9 cellular contexts compared by ENCODE assay signal in the genomic region with DNA sequence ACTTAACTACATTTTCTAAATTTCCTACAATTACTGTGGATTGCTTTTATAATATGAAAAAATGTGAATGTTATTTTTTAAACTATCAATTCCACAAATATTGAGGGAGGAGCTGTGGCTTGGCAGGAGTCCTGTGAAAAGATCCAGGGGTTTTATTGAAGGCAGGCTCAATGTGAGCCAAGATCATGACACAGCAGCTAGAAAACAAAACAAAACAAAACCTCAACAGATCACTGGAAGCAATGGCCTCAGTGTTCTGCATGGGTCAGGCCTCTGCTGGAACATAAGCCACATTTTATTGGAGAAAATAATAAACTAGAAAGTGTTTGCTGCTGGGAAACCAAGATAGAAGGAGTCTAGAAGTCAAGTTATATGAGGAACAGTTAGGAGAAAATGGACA. TPM values are rescaled to one million over a fixed set of nuclear protein-coding genes. Genes with fewer than 3 reads are reported as not detected.
A peak's percentile ranks its signal among the peaks of the same experiment; 100 is the strongest.
DNase-seq lines count a peak whose midpoint lies in the region; ATAC-seq and TF ChIP-seq lines count a peak whose summit lies in the region.
"Had no signal": no experiment of that assay in that cellular context is flagged by ENCODE, and none has a peak within 500 bp of the region (broad histone marks: within the 10 kb centered on the region; RNA-seq: fewer than 3 reads in every experiment).

No MANE protein-coding gene starts in this region.

- H3K4me1 ChIP-seq in mucosa of descending colon (ENCODE audit: low read depth): no peaks in the 10 kb centered on the region
- peaks cover 4 to 37% (median 14%) of the 10 kb centered on the region in 4 donors for H3K4me1 ChIP-seq in tibial nerve

- H3K27ac ChIP-seq in tibial nerve: peak overlapping the region in 3 of 4 donors; percentile 17 to 75 (median 62)

- TF ChIP-seq EP300 in tibial nerve (IDR thresholded peaks at IDR 0.05): peak; percentile 34 to 73

- ATAC-seq in mucosa of descending colon: peak; percentile 36
- ATAC-seq in GM21717 (IDR thresholded peaks at IDR 0.05; ENCODE audit: unreplicated experiment): no peak
- ATAC-seq in HG03139 (IDR thresholded peaks at IDR 0.05; ENCODE audit: unreplicated experiment): no peak

- H3K36me3 ChIP-seq in mucosa of descending colon (ENCODE audit: low read depth) (no peaks in the 10 kb centered on the region), tibial nerve (no peaks in the 10 kb centered on the region)

- DNase-seq in OCI-M1 (lab: John Stamatoyannopoulos, UW) (peak; percentile 33), fibroblast of pulmonary artery (ENCODE audit: low read depth) (peak; percentile 41), mucosa of descending colon (peak in 1 of 3 donors; percentile 25), tibial nerve (ENCODE audit: low spot score in 2 of 2) (peak; percentile 41 to 64), NCI-H524 (lab: John Stamatoyannopoulos, UW) (no peak), cerebellar nuclear complex (lab: John Stamatoyannopoulos, UW) (no peak)
- DNase-seq: NCI-H146 had no signal

- no peaks in the 10 kb centered on the region for H3K9me3 ChIP-seq in mucosa of descending colon
- no peaks in the 10 kb centered on the region for H3K9me3 ChIP-seq in tibial nerve

- intact Hi-C loops in mucosa of descending colon (cut with DNase I, micrococcal nuclease): no loop called here

- TF ChIP-seq POLR2A in tibial nerve (IDR thresholded peaks at IDR 0.05): no peak

- no peak for TF ChIP-seq CTCF in fibroblast of pulmonary artery (IDR thresholded peaks at IDR 0.05; ENCODE audit: low read length, missing control alignments)
- TF ChIP-seq CTCF in mucosa of descending colon (IDR thresholded peaks at IDR 0.05): no peak
- no peak for TF ChIP-seq CTCF in tibial nerve (IDR thresholded peaks at IDR 0.05)

- H3K27me3 ChIP-seq in tibial nerve: no peaks in the 10 kb centered on the region

- H3K4me3 ChIP-seq in fibroblast of pulmonary artery (replicated peaks; ENCODE audit: low read depth, low read length): no peak overlapping the region
- no peak overlapping the region for H3K4me3 ChIP-seq in mucosa of descending colon
- H3K4me3 ChIP-seq in tibial nerve: no peak overlapping the region

RNA-seq across cellular contexts. Expression of a gene that starts 19.4 kb away (rescaled TPM):
- total RNA-seq in mucosa of descending colon: 1 to 10 TPM; 5.1 to 6.6 (median 6.1) TPM
- 10 to 100 TPM in 3 of 4 donors, 1 to 10 TPM in 1; 6.6 to 19.4 (median 15.0) TPM for total RNA-seq in tibial nerve

Comparison
In these comparisons a context has a peak if more than half of its experiments do, and no peak if none do; other contexts are left out.
1. DNase-seq: peak in OCI-M1 (single experiment), fibroblast of pulmonary artery (single experiment) and tibial nerve (2 of 2); none in NCI-H524 (0 of 2) and cerebellar nuclear complex (0 of 2).